ENCODE assay signal across 11 cellular contexts in genomic region chr5:65262094-65262493, GRCh38.
DNase-seq lines count a peak whose midpoint lies in the region; ATAC-seq and FAIRE-seq lines count a peak whose summit lies in the region.
"Had no signal": no experiment of that assay in that cellular context is flagged by ENCODE, and none has a peak within 500 bp of the region (broad histone marks: within the 10 kb centered on the region; RNA-seq: fewer than 3 reads in every experiment).

No MANE protein-coding gene starts in this region.

- no peak for ATAC-seq in left cardiac atrium
- ATAC-seq in Right ventricle myocardium superior (ENCODE audit: poor library complexity): no peak
- no peak for ATAC-seq in GM21367 (IDR thresholded peaks at IDR 0.05; ENCODE audit: unreplicated experiment)
- no peak for ATAC-seq in GM21737 (IDR thresholded peaks at IDR 0.05; ENCODE audit: unreplicated experiment)

- intact Hi-C loops in left cardiac atrium (cut with DNase I) (no loop called here), Right ventricle myocardium superior (cut with DNase I) (no loop called here)

- no peak for FAIRE-seq in urothelium cell line (lab: Jason Lieb, UNC)

- DNase-seq in left cardiac atrium (peak; percentile 24), Right ventricle myocardium superior (no peak), SHP77 (lab: John Stamatoyannopoulos, UW) (peak; percentile 19 to 50), glomerular endothelial cell (ENCODE audit: extremely low read depth, low read depth, low spot score) (peak; percentile 55), urothelium cell line (ENCODE audit: low spot score) (peak; percentile 35), SIG-M5 (lab: John Stamatoyannopoulos, UW) (no peak)
- DNase-seq: activated B cell treated with CpG ODN at 0.5 μM for 24 hours; activated naive CD4-positive, alpha-beta T cell treated with anti-CD3 and anti-CD28 coated beads, Interleukin-2, amount 50 U/mL, for 16 hours; islet precursor cell had no signal

Comparison
In these comparisons a context has a peak if more than half of its experiments do, and no peak if none do; other contexts are left out.
1. DNase-seq: peak in left cardiac atrium (single experiment), SHP77 (2 of 2), glomerular endothelial cell (single experiment) and urothelium cell line (single experiment); none in Right ventricle myocardium superior (single experiment) and SIG-M5 (single experiment).